20 cellular contexts compared by ENCODE assay signal in the genomic region with DNA sequence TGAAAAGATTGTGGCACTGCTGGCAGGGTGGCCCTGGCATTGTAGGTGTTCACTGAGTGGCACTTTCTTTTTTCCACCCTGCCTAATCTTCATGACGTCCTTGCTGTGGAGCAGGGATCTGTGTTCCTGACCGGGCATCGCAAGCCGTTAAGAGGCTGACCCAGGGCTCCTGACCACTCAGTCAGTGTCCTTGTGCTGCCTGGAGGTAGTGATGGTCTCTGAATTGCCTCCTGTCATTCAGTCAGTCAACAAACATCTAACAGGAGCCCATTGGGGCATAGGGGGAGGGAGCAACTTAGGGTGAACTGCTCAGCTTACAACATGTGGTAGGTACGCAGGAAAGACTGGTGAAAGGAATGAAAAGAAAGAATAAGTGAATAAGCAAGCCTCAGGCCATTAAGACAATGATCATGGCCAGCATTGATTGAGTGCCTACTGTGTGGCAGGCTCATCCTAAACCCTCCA.
"Had no signal": no experiment of that assay in that cellular context is flagged by ENCODE, and none has a peak within 500 bp of the region (broad histone marks: within the 10 kb centered on the region; RNA-seq: fewer than 3 reads in every experiment).

No MANE protein-coding gene starts in this region.

- H3K27me3 ChIP-seq: esophagus muscularis mucosa, gastroesophageal sphincter, ovary, stomach had no signal

- DNase-seq: effector memory CD4-positive, alpha-beta T cell; glutamatergic neuron; islet precursor cell; mammary epithelial cell; naive thymus-derived CD4-positive, alpha-beta T cell; nucleus accumbens; ovary; right cardiac atrium; spleen; stimulated activated CD4-positive, alpha-beta T cell treated with anti-CD3 and anti-CD28 coated beads, Interleukin-15, amount 100 ng/mL, for 24 hours; stimulated activated CD4-positive, alpha-beta T cell treated with anti-CD3 and anti-CD28 coated beads, Interleukin-1b, Interleukin-23, amount 100 ng/mL, for 48 hours; stimulated activated CD4-positive, alpha-beta T cell treated with anti-CD3 and anti-CD28 coated beads, Interleukin-4, amount 100 ng/mL, for 24 hours; stomach had no signal

- H3K9me3 Mint-ChIP-seq: neural crest cell; stimulated activated memory B cell treated with anti-CD40 and anti-IgM and Interleukin-4, amounts not matched to agents 10 μg/mL and 1 μg/mL and 100 μg/mL, for 72 hours; type B pancreatic cell had no signal

- H3K36me3 Mint-ChIP-seq: naive thymus-derived CD4-positive, alpha-beta T cell; stimulated activated memory B cell treated with anti-CD40 and anti-IgM and Interleukin-4, amounts not matched to agents 10 μg/mL and 1 μg/mL and 100 μg/mL, for 72 hours; type B pancreatic cell had no signal

- H3K27ac Mint-ChIP-seq: stimulated activated memory B cell treated with anti-CD40 and anti-IgM and Interleukin-4, amounts not matched to agents 10 μg/mL and 1 μg/mL and 100 μg/mL, for 72 hours; type B pancreatic cell had no signal

- ATAC-seq: gastroesophageal sphincter; left lobe of liver; naive thymus-derived CD4-positive, alpha-beta T cell; right cardiac atrium had no signal

- H3K27ac ChIP-seq: epithelial cell of prostate, esophagus muscularis mucosa, gastroesophageal sphincter, ovary, stomach had no signal

- H3K4me3 ChIP-seq: esophagus muscularis mucosa, gastroesophageal sphincter, ovary, spleen, stomach had no signal

- H3K36me3 ChIP-seq: esophagus muscularis mucosa, gastroesophageal sphincter, ovary, spleen, stomach had no signal

- H3K27me3 Mint-ChIP-seq: type B pancreatic cell had no signal

- H3K4me3 Mint-ChIP-seq: naive thymus-derived CD4-positive, alpha-beta T cell; neural crest cell; stimulated activated memory B cell treated with anti-CD40 and anti-IgM and Interleukin-4, amounts not matched to agents 10 μg/mL and 1 μg/mL and 100 μg/mL, for 72 hours; type B pancreatic cell had no signal

- H3K9me3 ChIP-seq: esophagus muscularis mucosa, gastroesophageal sphincter, ovary, spleen, stomach had no signal
